In the genomic region with DNA sequence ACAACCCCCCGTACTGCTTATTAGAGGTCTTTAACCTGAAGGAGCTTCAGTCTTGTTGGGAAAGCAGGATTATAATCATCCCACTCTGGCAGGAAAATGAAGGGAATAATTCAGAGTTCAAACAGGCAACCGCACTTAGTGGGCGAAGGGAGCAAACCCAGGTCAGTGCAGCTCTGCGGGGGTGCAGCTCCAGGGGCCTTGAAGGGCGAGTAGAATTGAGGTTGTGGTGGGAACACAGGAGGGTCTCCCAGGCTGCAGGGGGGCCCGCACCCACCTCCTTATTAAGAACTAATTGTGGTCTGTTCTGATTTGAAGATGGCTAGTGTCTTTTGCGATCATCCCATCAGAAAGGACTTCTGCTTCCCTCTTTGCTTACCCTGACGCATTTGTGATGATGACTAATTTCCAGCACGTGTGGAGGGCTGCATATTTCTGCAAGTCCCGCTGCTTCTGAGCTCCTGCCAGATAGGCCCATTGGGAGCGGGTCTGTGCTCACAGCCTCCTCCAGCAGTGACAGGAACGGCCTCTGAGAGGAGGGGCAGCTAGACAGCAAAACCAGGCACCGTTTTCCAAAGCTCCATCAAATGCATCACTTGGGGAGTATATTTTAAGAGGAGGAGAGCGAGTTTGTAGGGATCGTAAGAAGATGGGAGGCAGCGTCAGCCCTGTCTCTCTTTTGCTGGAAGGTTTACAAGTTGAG, we compare ENCODE assay signal across 13 cellular contexts.
DNase-seq lines count a peak whose midpoint lies in the region; ATAC-seq, FAIRE-seq and TF ChIP-seq lines count a peak whose summit lies in the region.
"Had no signal": no experiment of that assay in that cellular context is flagged by ENCODE, and none has a peak within 500 bp of the region (broad histone marks: within the 10 kb centered on the region; RNA-seq: fewer than 3 reads in every experiment).

No MANE protein-coding gene starts in this region.

- H2AFZ ChIP-seq in neuronal stem cell (ENCODE audit: low read length) (no peak overlapping the region), Karpas-422 (ENCODE audit: low read length) (no peak overlapping the region)

- intact Hi-C loops in esophagus muscularis mucosa (cut with DNase I): no loop called here
- intact Hi-C loops in pancreas (cut with DNase I): no loop called here

- H3K9me3 ChIP-seq in BLaER1: no peaks in the 10 kb centered on the region
- H3K9me3 ChIP-seq in neuronal stem cell (replicated peaks in 1 of 2; ENCODE audit: control insufficient read depth in 2 of 2, insufficient read depth in 1 of 2, low read depth in 1 of 2, low read length in 2 of 2): no peaks in the 10 kb centered on the region
- H3K9me3 ChIP-seq in esophagus muscularis mucosa: no peaks in the 10 kb centered on the region
- no peaks in the 10 kb centered on the region for H3K9me3 ChIP-seq in pancreas
- H3K9me3 ChIP-seq in Karpas-422 (ENCODE audit: low read length): no peaks in the 10 kb centered on the region
- H3K9me3 ChIP-seq: mucosa of descending colon, prostate gland had no signal

- no peaks in the 10 kb centered on the region for H3K36me3 ChIP-seq in BLaER1
- H3K36me3 ChIP-seq in neuronal stem cell (replicated peaks in 1 of 2; ENCODE audit: control insufficient read depth in 2 of 2, insufficient read depth in 2 of 2, low read length in 2 of 2): no peaks in the 10 kb centered on the region
- no peaks in the 10 kb centered on the region for H3K36me3 ChIP-seq in esophagus muscularis mucosa
- no peaks in the 10 kb centered on the region for H3K36me3 ChIP-seq in pancreas
- H3K36me3 ChIP-seq in Karpas-422 (ENCODE audit: insufficient read depth, low read length): no peaks in the 10 kb centered on the region
- H3K36me3 ChIP-seq: prostate gland had no signal

- H3K4ac ChIP-seq in neuronal stem cell (ENCODE audit: low read length): no peak overlapping the region

- H3K4me2 ChIP-seq in BLaER1: peak overlapping the region; percentile 78
- H3K4me2 ChIP-seq in neuronal stem cell (ENCODE audit: insufficient read depth, low read length, poor library complexity, severe bottlenecking): no peak overlapping the region
- no peak overlapping the region for H3K4me2 ChIP-seq in Karpas-422 (ENCODE audit: low read depth, low read length, poor library complexity, severe bottlenecking)

- H3K14ac ChIP-seq in neuronal stem cell (ENCODE audit: low read length): no peak overlapping the region

- H3K23ac ChIP-seq in neuronal stem cell (ENCODE audit: low read depth, low read length, poor library complexity): no peak overlapping the region

- FAIRE-seq in pancreas (lab: Jason Lieb, UNC): no peak

- WGBS in neuronal stem cell (ENCODE audit: extremely low coverage in 2 of 2, insufficient read length in 2 of 2, insufficient replicate concordance in 1 of 2), 2 donors: no CpG with 5 or more reads among the region's 16 CpGs
- 59% methylated on average over 16 of the region's 16 CpGs for WGBS in esophagus muscularis mucosa
- WGBS in pancreas, 2 donors: 51 to 60% methylated on average over 16 of the region's 16 CpGs

- H3K4me3 ChIP-seq in BLaER1 (no peak overlapping the region), NB4 (ENCODE audit: low read depth, low read length) (no peak overlapping the region), cardiac fibroblast (replicated peaks in 1 of 2; ENCODE audit: low read depth in 2 of 2, low read length in 2 of 2) (no peak overlapping the region), neuronal stem cell (ENCODE audit: low read length in 2 of 2) (no peak overlapping the region), esophagus muscularis mucosa (no peak overlapping the region), pancreas (no peak overlapping the region), Karpas-422 (ENCODE audit: low read length) (no peak overlapping the region)
- H3K4me3 ChIP-seq: mucosa of descending colon, prostate gland had no signal

- H3K27me3 ChIP-seq in BLaER1 (no peaks in the 10 kb centered on the region), neuronal stem cell (ENCODE audit: control insufficient read depth in 3 of 3, insufficient read depth in 3 of 3, low read depth in 1 of 3, low read length in 3 of 3) (no peaks in the 10 kb centered on the region), esophagus muscularis mucosa (peaks cover 0 to 66% (median 0%) of the 10 kb centered on the region in 4 donors), pancreas (no peaks in the 10 kb centered on the region), Karpas-422 (ENCODE audit: low read length) (no peaks in the 10 kb centered on the region)

- TF ChIP-seq POLR2A in NB4 (IDR thresholded peaks at IDR 0.05; ENCODE audit: extremely low read depth, insufficient read length) (no peak), esophagus muscularis mucosa (IDR thresholded peaks at IDR 0.05; ENCODE audit: low read depth) (no peak)

- no peak overlapping the region for H2BK120ac ChIP-seq in neuronal stem cell (ENCODE audit: low read depth, low read length)

- H2AK5ac ChIP-seq in neuronal stem cell (ENCODE audit: low read depth, low read length): no peak overlapping the region

- no peaks in the 10 kb centered on the region for H3K9me2 ChIP-seq in Karpas-422 (replicated peaks; ENCODE audit: insufficient read depth, low read length)

- TF ChIP-seq CTCF in NB4 (IDR thresholded peaks at IDR 0.05; ENCODE audit: low read depth, low read length): no peak
- no peak for TF ChIP-seq CTCF in cardiac fibroblast (IDR thresholded peaks at IDR 0.05; ENCODE audit: low read depth, low read length)
- no peak for TF ChIP-seq CTCF in esophagus muscularis mucosa (IDR thresholded peaks at IDR 0.05)
- TF ChIP-seq CTCF in pancreas (IDR thresholded peaks at IDR 0.05): no peak

- peak overlapping the region; percentile 46 for H3K18ac ChIP-seq in neuronal stem cell (ENCODE audit: low read length)

- no peak overlapping the region for H4K91ac ChIP-seq in neuronal stem cell (ENCODE audit: low read depth, low read length, poor library complexity)

- H3K4me1 ChIP-seq in BLaER1 (peaks cover 42% of the 10 kb centered on the region), neuronal stem cell (ENCODE audit: control insufficient read depth in 2 of 2, insufficient read depth in 1 of 2, low read depth in 1 of 2, low read length in 2 of 2) (peaks cover 10 to 13% of the 10 kb centered on the region in 2 donors), esophagus muscularis mucosa (peaks cover 0 to 9% (median 4%) of the 10 kb centered on the region in 4 donors), pancreas (no peaks in the 10 kb centered on the region), Karpas-422 (ENCODE audit: low read length) (no peaks in the 10 kb centered on the region)
- H3K4me1 ChIP-seq: prostate gland had no signal

- peak overlapping the region; percentile 28; the same call in 1 of the 2 replicates for H3K27ac ChIP-seq in BLaER1
- H3K27ac ChIP-seq in neuronal stem cell (replicated peaks; ENCODE audit: low read length): no peak overlapping the region
- H3K27ac ChIP-seq in esophagus muscularis mucosa (replicated peaks in 1 of 4): no peak overlapping the region
- H3K27ac ChIP-seq in pancreas: no peak overlapping the region
- H3K27ac ChIP-seq in Karpas-422 (ENCODE audit: low read length): no peak overlapping the region
- H3K27ac ChIP-seq: prostate gland had no signal

- H3K9ac ChIP-seq in BLaER1 (peak overlapping the region; percentile 20; the same call in 1 of the 2 replicates), neuronal stem cell (ENCODE audit: low read depth, low read length, poor library complexity) (no peak overlapping the region), Karpas-422 (ENCODE audit: low read length) (no peak overlapping the region)

- H2BK12ac ChIP-seq in neuronal stem cell (ENCODE audit: low read length): no peak overlapping the region

- no peak overlapping the region for H4K8ac ChIP-seq in neuronal stem cell (ENCODE audit: low read depth, low read length)

- H2BK5ac ChIP-seq in neuronal stem cell (ENCODE audit: low read length): no peak overlapping the region

- H2BK15ac ChIP-seq in neuronal stem cell (ENCODE audit: low read length): no peak overlapping the region

- TF ChIP-seq EP300 in esophagus muscularis mucosa (IDR thresholded peaks at IDR 0.05): no peak

- no peaks in the 10 kb centered on the region for H3K79me1 ChIP-seq in neuronal stem cell (ENCODE audit: low read depth, low read length)

- no peaks in the 10 kb centered on the region for H3K79me2 ChIP-seq in Karpas-422 (ENCODE audit: low read length)

- ATAC-seq in pancreas: no peak
- ATAC-seq: activated CD4-positive, alpha-beta T cell treated with anti-CD3 and anti-CD28 coated beads for 36 hours; mucosa of descending colon had no signal

- H4K20me1 ChIP-seq in BLaER1 (no peaks in the 10 kb centered on the region), Karpas-422 (ENCODE audit: insufficient read depth, low read depth, low read length) (no peaks in the 10 kb centered on the region)

- DNase-seq in NB4 (ENCODE audit: low read depth) (peak; percentile 54), cardiac fibroblast (ENCODE audit: low read depth in 2 of 2) (peak; percentile 31 to 61), neuronal stem cell (ENCODE audit: low spot score) (no peak), esophagus muscularis mucosa (ENCODE audit: extremely low spot score) (no peak), pancreas (no peak), Karpas-422 (no peak)
- DNase-seq in activated CD4-positive, alpha-beta T cell treated with anti-CD3 and anti-CD28 coated beads for 48 hours: no peak
- DNase-seq: activated CD4-positive, alpha-beta T cell treated with anti-CD3 and anti-CD28 coated beads for 36 hours; mucosa of descending colon; stimulated activated CD4-positive, alpha-beta T cell treated with anti-CD3 and anti-CD28 coated beads, Interleukin-4, amount 100 ng/mL, for 4 hours; SW 1271 had no signal

Comparison
In these comparisons a context has a peak if more than half of its experiments do, and no peak if none do; other contexts are left out.
1. DNase-seq: peak in NB4 (single experiment) and cardiac fibroblast (2 of 2); none in neuronal stem cell (single experiment), esophagus muscularis mucosa (single experiment), activated CD4-positive, alpha-beta T cell treated with anti-CD3 and anti-CD28 coated beads for 48 hours (single experiment), pancreas (0 of 6) and Karpas-422 (single experiment).